ENCODE assay signal across 7 cellular contexts in genomic region chr14:73526036-73526984, GRCh38. TPM values are rescaled to one million over a fixed set of nuclear protein-coding genes. Genes with fewer than 3 reads are reported as not detected.
DNase-seq lines count a peak whose midpoint lies in the region; FAIRE-seq lines count a peak whose summit lies in the region.
"Had no signal": no experiment of that assay in that cellular context is flagged by ENCODE, and none has a peak within 500 bp of the region (broad histone marks: within the 10 kb centered on the region; RNA-seq: fewer than 3 reads in every experiment).

No MANE protein-coding gene starts in this region.

- peak; percentile 66 for FAIRE-seq in islet of Langerhans (lab: Jason Lieb, UNC)

- peak; percentile 56 for DNase-seq in A172 (ENCODE audit: low spot score)
- peak; percentile 90 for DNase-seq in RPMI7951 (ENCODE audit: low read depth)
- DNase-seq in NOMO-1 treated with dmso at 0.1 percent for 144 hours (lab: John Stamatoyannopoulos, UW; ENCODE audit: unreplicated experiment), result no peak
- no peak for DNase-seq in COLO829 (ENCODE audit: low spot score)
- no peak for DNase-seq in NCI-H748 (lab: John Stamatoyannopoulos, UW; ENCODE audit: unreplicated experiment)

RNA-seq across cellular contexts. Expression of gene ACOT1, which starts 10.6 kb away (rescaled TPM):
- 1.1 and 4.3 TPM in 2 replicates for total RNA-seq in A172 (2014; rRNA removed; shearing (Covaris generic))
- 4.3 and 5.3 TPM in 2 replicates for total RNA-seq in RPMI7951 (2014; rRNA removed; shearing (Covaris generic))

RNA-seq across cellular contexts. Expression of gene HEATR4, which starts 32.4 kb away (rescaled TPM):
- not detected in 2 replicates for total RNA-seq in A172 (2014; rRNA removed; shearing (Covaris generic))
- total RNA-seq in RPMI7951 (2014; rRNA removed; shearing (Covaris generic)), result not detected in 2 replicates
- total RNA-seq: fibroblast of villous mesenchyme had no signal

RNA-seq across cellular contexts. Expression of gene RIOX1, which starts 35.6 kb away (rescaled TPM):
- total RNA-seq in A172 (2014; rRNA removed; shearing (Covaris generic)), result 13.3 and 15.1 TPM in 2 replicates
- 7.7 and 9.3 TPM in 2 replicates for total RNA-seq in RPMI7951 (2014; rRNA removed; shearing (Covaris generic))

RNA-seq across cellular contexts. Expression of gene ACOT2, which starts 42.7 kb away (rescaled TPM):
- 14.5 and 17.0 TPM in 2 replicates for total RNA-seq in A172 (2014; rRNA removed; shearing (Covaris generic))
- 29.9 and 31.9 TPM in 2 replicates for total RNA-seq in RPMI7951 (2014; rRNA removed; shearing (Covaris generic))

Comparison
In these comparisons a context has a peak if more than half of its experiments do, and no peak if none do; other contexts are left out.
1. DNase-seq: peak in A172 (single experiment) and RPMI7951 (single experiment); none in NOMO-1 treated with dmso at 0.1 percent for 144 hours (single experiment), COLO829 (single experiment) and NCI-H748 (single experiment).